8 cellular contexts compared by ENCODE assay signal in the genomic region with DNA sequence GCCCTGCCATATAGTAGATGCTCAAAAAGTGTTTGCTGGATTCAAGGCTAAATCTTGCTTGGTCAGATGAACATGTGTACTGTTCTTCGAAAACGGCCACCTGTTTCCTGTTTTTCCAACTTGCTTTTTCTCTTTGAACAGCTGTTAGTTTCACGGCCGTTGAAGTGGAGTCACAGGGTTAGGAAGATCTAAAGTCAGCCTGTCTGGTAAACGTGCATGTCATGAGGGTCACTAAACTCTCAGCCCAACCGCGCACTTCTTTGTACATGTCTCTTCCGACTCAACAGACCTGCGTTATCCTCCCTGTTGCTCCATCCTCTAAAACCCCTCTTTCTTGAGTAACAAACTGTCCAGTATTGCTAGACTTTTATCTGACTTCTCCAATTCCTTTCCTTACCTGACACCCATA.
DNase-seq lines count a peak whose midpoint lies in the region; ATAC-seq, FAIRE-seq and TF ChIP-seq lines count a peak whose summit lies in the region.

No MANE protein-coding gene starts in this region.

- H3K9me3 ChIP-seq in endothelial cell of umbilical vein (replicated peaks; ENCODE audit: control insufficient read depth, insufficient read depth, low read length) = no peaks in the 10 kb centered on the region

- TF ChIP-seq CTCF in endothelial cell of umbilical vein (IDR thresholded peaks at IDR 0.05; ENCODE audit: extremely low read depth in 1 of 2, insufficient read depth in 1 of 2, low read depth in 1 of 2, low read length in 2 of 2) = no peak

- H3K4me1 ChIP-seq in endothelial cell of umbilical vein (ENCODE audit: control insufficient read depth, extremely low read depth, insufficient read depth, low read length) = no peaks in the 10 kb centered on the region

- intact Hi-C loops in endothelial cell of umbilical vein (cut with micrococcal nuclease) = no loop called here

- no peaks in the 10 kb centered on the region for H3K79me2 ChIP-seq in endothelial cell of umbilical vein (ENCODE audit: control insufficient read depth, insufficient read depth, low read length)

- no peak overlapping the region for H3K4me3 ChIP-seq in endothelial cell of umbilical vein (replicated peaks in 1 of 3; ENCODE audit: insufficient read depth in 1 of 3, low read depth in 1 of 3, low read length in 3 of 3)

- no peak overlapping the region for H2AFZ ChIP-seq in endothelial cell of umbilical vein (ENCODE audit: low read depth, low read length)

- H3K36me3 ChIP-seq in endothelial cell of umbilical vein (ENCODE audit: control insufficient read depth in 2 of 2, extremely low read depth in 1 of 2, insufficient read depth in 2 of 2, low read length in 2 of 2) = no peaks in the 10 kb centered on the region

- H3K4me2 ChIP-seq in endothelial cell of umbilical vein (ENCODE audit: insufficient read depth, low read length) = no peak overlapping the region

- POLR2A ChIA-PET in endothelial cell of umbilical vein (lab: Charles Lee) = no interaction called here

- H4K20me1 ChIP-seq in endothelial cell of umbilical vein (replicated peaks; ENCODE audit: control insufficient read depth, extremely low read depth, insufficient read depth, low read length) = no peaks in the 10 kb centered on the region

- no peak overlapping the region for H3K27ac ChIP-seq in endothelial cell of umbilical vein (ENCODE audit: insufficient read depth, low read depth, low read length)

- no peaks in the 10 kb centered on the region for H3K9me1 ChIP-seq in endothelial cell of umbilical vein (replicated peaks; ENCODE audit: control insufficient read depth, extremely low read depth, insufficient read depth, low read length)

- no peak for FAIRE-seq in endothelial cell of umbilical vein (lab: Jason Lieb, UNC)

- ATAC-seq in GM19438 (IDR thresholded peaks at IDR 0.05; ENCODE audit: low read depth, unreplicated experiment) (peak; percentile 70), HG03280 (IDR thresholded peaks at IDR 0.05; ENCODE audit: unreplicated experiment) (peak; percentile 39)

- no peak for TF ChIP-seq POLR2A in endothelial cell of umbilical vein (IDR thresholded peaks at IDR 0.05; ENCODE audit: low read depth, low read length)

- CTCF ChIA-PET in endothelial cell of umbilical vein (lab: Charles Lee) = no interaction called here

- H3K27me3 ChIP-seq in endothelial cell of umbilical vein (ENCODE audit: control insufficient read depth in 2 of 2, insufficient read depth in 2 of 2, low read length in 2 of 2) = no peaks in the 10 kb centered on the region

- H3K9ac ChIP-seq in endothelial cell of umbilical vein (replicated peaks; ENCODE audit: extremely low read depth, insufficient read depth, low read length) = no peak overlapping the region

- BruUV-seq in endothelial cell of umbilical vein (replicated peaks; lab: Mats Ljungman, UMichigan) = no TSS peak

- peak; percentile 36 for DNase-seq in DMS53 treated with DMSO at 0.1 percent for 48 hours (lab: John Stamatoyannopoulos, UW; ENCODE audit: unreplicated experiment)
- peak; percentile 21 for DNase-seq in endothelial cell of umbilical vein (ENCODE audit: low read depth, low spot score)
- no peak for DNase-seq in D341Med (ENCODE audit: low spot score)
- no peak for DNase-seq in DMS79 treated with DMSO at 0.1 percent for 48 hours (lab: John Stamatoyannopoulos, UW)
- DNase-seq in activated gamma-delta T cell treated with Interleukin-2 at 50 U/mL for 16 hours = no peak
- no peak for DNase-seq in NCI-H1436 (lab: John Stamatoyannopoulos, UW)

- dilution Hi-C loops in endothelial cell of umbilical vein (cut with MboI; ENCODE audit: extremely low pct_ligation_motif_present, low sequenced_read_pairs) = no loop called here

TF ChIP-seq in endothelial cell of umbilical vein, 7 proteins besides CTCF, POLR2A, EP300 and RAD21:
- TF ChIP-seq JUN (IDR thresholded peaks at IDR 0.05; ENCODE audit: borderline replicate concordance, insufficient read depth, insufficient read length, low read depth) (no peak), POLR2AphosphoS5 (IDR thresholded peaks at IDR 0.05; ENCODE audit: insufficient read depth, low read depth, low read length) (no peak), EZH2 (IDR thresholded peaks at IDR 0.05; ENCODE audit: borderline replicate concordance, low read depth, low read length, severe bottlenecking) (no peak), MYC (IDR thresholded peaks at IDR 0.05; ENCODE audit: low read depth, low read length) (no peak), FOS (IDR thresholded peaks at IDR 0.05; ENCODE audit: borderline replicate concordance, insufficient read depth, low read length) (no peak), GATA2 (IDR thresholded peaks at IDR 0.05; ENCODE audit: insufficient read depth, insufficient read length, low read depth, low read length) (no peak)
- TF ChIP-seq, protein P1, sequence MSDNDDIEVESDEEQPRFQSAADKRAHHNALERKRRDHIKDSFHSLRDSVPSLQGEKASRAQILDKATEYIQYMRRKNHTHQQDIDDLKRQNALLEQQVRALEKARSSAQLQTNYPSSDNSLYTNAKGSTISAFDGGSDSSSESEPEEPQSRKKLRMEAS (IDR thresholded peaks at IDR 0.05; ENCODE audit: insufficient read depth, insufficient read length) = no peak
TF ChIP-seq in endothelial cell of umbilical vein: peak in this region for 0.

Comparison
In these comparisons a context has a peak if more than half of its experiments do, and no peak if none do; other contexts are left out.
1. DNase-seq: peak in DMS53 treated with DMSO at 0.1 percent for 48 hours (single experiment) and endothelial cell of umbilical vein (single experiment); none in D341Med (single experiment), DMS79 treated with DMSO at 0.1 percent for 48 hours (single experiment), activated gamma-delta T cell treated with Interleukin-2 at 50 U/mL for 16 hours (single experiment) and NCI-H1436 (single experiment).